Comparison of ENCODE assay signal across 22 cellular contexts in genomic region chr1:41738010-41738409, GRCh38.
DNase-seq lines count a peak whose midpoint lies in the region; ATAC-seq and TF ChIP-seq lines count a peak whose summit lies in the region.
"Had no signal": no experiment of that assay in that cellular context is flagged by ENCODE, and none has a peak within 500 bp of the region (broad histone marks: within the 10 kb centered on the region; RNA-seq: fewer than 3 reads in every experiment).

No MANE protein-coding gene starts in this region.

- no peaks in the 10 kb centered on the region for H4K20me1 ChIP-seq in OCI-LY3 (ENCODE audit: insufficient read depth, low read length)

- H3K27me3 ChIP-seq in OCI-LY3 (ENCODE audit: low read depth, low read length) (no peaks in the 10 kb centered on the region), A673 (replicated peaks; ENCODE audit: insufficient read depth, low read depth, low read length, poor library complexity) (no peaks in the 10 kb centered on the region)
- H3K27me3 ChIP-seq: adrenal gland, colonic mucosa had no signal

- H2AFZ ChIP-seq in OCI-LY3 (ENCODE audit: low read depth, low read length) = no peak overlapping the region
- H2AFZ ChIP-seq: GM23248 had no signal

- peak overlapping the region; percentile 97 for H3K9ac ChIP-seq in OCI-LY3 (ENCODE audit: low read length)
- H3K9ac ChIP-seq: GM23248 had no signal

- ATAC-seq in activated CD8-positive, alpha-beta T cell treated with anti-CD3 and anti-CD28 coated beads for 36 hours = no peak
- ATAC-seq in activated CD8-positive, alpha-beta T cell treated with anti-CD3 and anti-CD28 coated beads, Interleukin-2, amount 10 ng/mL, durations not matched to agents 7 days and 5 days = no peak
- ATAC-seq in memory B cell (ENCODE audit: low read depth) (no peak), GM19324 (IDR thresholded peaks at IDR 0.05; ENCODE audit: low FRiP score, unreplicated experiment) (no peak)
- no peak for ATAC-seq in stimulated activated memory B cell treated with anti-CD40 and anti-IgM and Interleukin-4, amounts not matched to agents 10 μg/mL and 1 μg/mL and 100 μg/mL, for 72 hours
- ATAC-seq: A549; HepG2; naive thymus-derived CD8-positive, alpha-beta T cell; SK-N-SH treated with all-trans-retinoic acid at 6 μM for 48 hours had no signal

- no peak overlapping the region for H3K4me3 ChIP-seq in OCI-LY3 (ENCODE audit: low read length)
- no peak overlapping the region for H3K4me3 ChIP-seq in A673 (ENCODE audit: low read depth, low read length, poor library complexity, severe bottlenecking)
- H3K4me3 ChIP-seq: A549, adrenal gland, colonic mucosa, GM23248 had no signal

- H3K27me3 Mint-ChIP-seq in activated CD8-positive, alpha-beta T cell treated with anti-CD3 and anti-CD28 coated beads for 36 hours = no peaks in the 10 kb centered on the region
- no peaks in the 10 kb centered on the region for H3K27me3 Mint-ChIP-seq in activated CD8-positive, alpha-beta T cell treated with anti-CD3 and anti-CD28 coated beads, Interleukin-2, amount 10 ng/mL, durations not matched to agents 7 days and 5 days (ENCODE audit: low read depth)
- H3K27me3 Mint-ChIP-seq in memory B cell = no peaks in the 10 kb centered on the region
- no peaks in the 10 kb centered on the region for H3K27me3 Mint-ChIP-seq in stimulated activated memory B cell treated with anti-CD40 and anti-IgM and Interleukin-4, amounts not matched to agents 10 μg/mL and 1 μg/mL and 100 μg/mL, for 72 hours
- H3K27me3 Mint-ChIP-seq: naive thymus-derived CD8-positive, alpha-beta T cell had no signal

- peaks cover 99% of the 10 kb centered on the region for H3K4me1 ChIP-seq in OCI-LY3 (ENCODE audit: low read length)
- H3K4me1 ChIP-seq in A673 (ENCODE audit: insufficient read depth, low read length, poor library complexity, severe bottlenecking) = no peaks in the 10 kb centered on the region
- H3K4me1 ChIP-seq: A549, colonic mucosa had no signal

- no peaks in the 10 kb centered on the region for H3K9me3 Mint-ChIP-seq in activated CD8-positive, alpha-beta T cell treated with anti-CD3 and anti-CD28 coated beads for 36 hours
- H3K9me3 Mint-ChIP-seq in activated CD8-positive, alpha-beta T cell treated with anti-CD3 and anti-CD28 coated beads, Interleukin-2, amount 10 ng/mL, durations not matched to agents 7 days and 5 days (ENCODE audit: insufficient read depth) = no peaks in the 10 kb centered on the region
- no peaks in the 10 kb centered on the region for H3K9me3 Mint-ChIP-seq in memory B cell
- no peaks in the 10 kb centered on the region for H3K9me3 Mint-ChIP-seq in stimulated activated memory B cell treated with anti-CD40 and anti-IgM and Interleukin-4, amounts not matched to agents 10 μg/mL and 1 μg/mL and 100 μg/mL, for 72 hours
- H3K9me3 Mint-ChIP-seq: naive thymus-derived CD8-positive, alpha-beta T cell had no signal

- H3K9me3 ChIP-seq in OCI-LY3 (ENCODE audit: insufficient read depth, low read length) = no peaks in the 10 kb centered on the region
- no peaks in the 10 kb centered on the region for H3K9me3 ChIP-seq in A673 (ENCODE audit: low read depth, low read length, poor library complexity, severe bottlenecking)
- H3K9me3 ChIP-seq: A549, adrenal gland, colonic mucosa had no signal

- no peak for DNase-seq in activated CD8-positive, alpha-beta T cell treated with anti-CD3 and anti-CD28 coated beads for 36 hours
- no peak for DNase-seq in activated CD8-positive, alpha-beta T cell treated with anti-CD3 and anti-CD28 coated beads, Interleukin-2, amount 10 ng/mL, durations not matched to agents 7 days and 5 days
- no peak for DNase-seq in memory B cell (ENCODE audit: low spot score in 2 of 2)
- DNase-seq in A673 (ENCODE audit: low spot score) = no peak
- no peak for DNase-seq in NCI-H226
- DNase-seq: activated CD4-positive, CD25-positive, alpha-beta regulatory T cell treated with anti-CD3 and anti-CD28 coated beads, Interleukin-2, amount 50 U/mL, for 72 hours; activated CD8-positive, alpha-beta memory T cell treated with anti-CD3 and anti-CD28 coated beads, Interleukin-2, amount 50 U/mL, for 48 hours; adrenal gland; C1 segment of cervical spinal cord; colonic mucosa; GM23248; naive thymus-derived CD8-positive, alpha-beta T cell; NCI-H1436; NCI-H524; posterior cingulate gyrus; stimulated activated CD4-positive, alpha-beta T cell treated with anti-CD3 and anti-CD28 coated beads, Interleukin-2, amount 100 ng/mL, for 24 hours had no signal

- peak overlapping the region; percentile 21 for H3K4me3 Mint-ChIP-seq in activated CD8-positive, alpha-beta T cell treated with anti-CD3 and anti-CD28 coated beads for 36 hours
- H3K4me3 Mint-ChIP-seq in activated CD8-positive, alpha-beta T cell treated with anti-CD3 and anti-CD28 coated beads, Interleukin-2, amount 10 ng/mL, durations not matched to agents 7 days and 5 days = no peak overlapping the region
- H3K4me3 Mint-ChIP-seq in memory B cell = no peak overlapping the region
- no peak overlapping the region for H3K4me3 Mint-ChIP-seq in stimulated activated memory B cell treated with anti-CD40 and anti-IgM and Interleukin-4, amounts not matched to agents 10 μg/mL and 1 μg/mL and 100 μg/mL, for 72 hours

- H3K4me2 ChIP-seq in OCI-LY3 (ENCODE audit: low read length) = peak overlapping the region; percentile 83
- H3K4me2 ChIP-seq: A549 had no signal

- peak overlapping the region; percentile 95 for H3K27ac Mint-ChIP-seq in activated CD8-positive, alpha-beta T cell treated with anti-CD3 and anti-CD28 coated beads for 36 hours
- H3K27ac Mint-ChIP-seq in activated CD8-positive, alpha-beta T cell treated with anti-CD3 and anti-CD28 coated beads, Interleukin-2, amount 10 ng/mL, durations not matched to agents 7 days and 5 days = no peak overlapping the region
- H3K27ac Mint-ChIP-seq in memory B cell = peak overlapping the region; percentile 42
- H3K27ac Mint-ChIP-seq in stimulated activated memory B cell treated with anti-CD40 and anti-IgM and Interleukin-4, amounts not matched to agents 10 μg/mL and 1 μg/mL and 100 μg/mL, for 72 hours = peak overlapping the region; percentile 40

- H3K36me3 Mint-ChIP-seq in activated CD8-positive, alpha-beta T cell treated with anti-CD3 and anti-CD28 coated beads for 36 hours (ENCODE audit: low read depth) = no peaks in the 10 kb centered on the region
- H3K36me3 Mint-ChIP-seq in activated CD8-positive, alpha-beta T cell treated with anti-CD3 and anti-CD28 coated beads, Interleukin-2, amount 10 ng/mL, durations not matched to agents 7 days and 5 days (ENCODE audit: low read depth) = no peaks in the 10 kb centered on the region
- no peaks in the 10 kb centered on the region for H3K36me3 Mint-ChIP-seq in memory B cell
- no peaks in the 10 kb centered on the region for H3K36me3 Mint-ChIP-seq in stimulated activated memory B cell treated with anti-CD40 and anti-IgM and Interleukin-4, amounts not matched to agents 10 μg/mL and 1 μg/mL and 100 μg/mL, for 72 hours
- H3K36me3 Mint-ChIP-seq: naive thymus-derived CD8-positive, alpha-beta T cell had no signal

- H3K27ac ChIP-seq in OCI-LY3 (ENCODE audit: low read length) (peak overlapping the region; percentile 100), A673 (ENCODE audit: low read depth, low read length, poor library complexity, severe bottlenecking) (no peak overlapping the region)
- H3K27ac ChIP-seq: A549, GM23248 had no signal

- H3K79me2 ChIP-seq in OCI-LY3 (ENCODE audit: low read length) = peaks cover 32% of the 10 kb centered on the region

- intact Hi-C loops in activated CD8-positive, alpha-beta T cell treated with anti-CD3 and anti-CD28 coated beads for 36 hours (cut with micrococcal nuclease) = no loop called here
- intact Hi-C loops in A673 (cut with micrococcal nuclease; ENCODE audit: unreplicated experiment) = no loop called here

- no TSS peak for BruUV-seq in A673 (replicated peaks; lab: Mats Ljungman, UMichigan)

- peaks cover 5% of the 10 kb centered on the region for H3K36me3 ChIP-seq in OCI-LY3 (replicated peaks; ENCODE audit: low read depth, low read length)
- H3K36me3 ChIP-seq in A673 (ENCODE audit: insufficient read depth, low read length, poor library complexity, severe bottlenecking) = no peaks in the 10 kb centered on the region
- H3K36me3 ChIP-seq: adrenal gland, colonic mucosa had no signal

- POLR2A ChIA-PET in activated CD8-positive, alpha-beta T cell treated with anti-CD3 and anti-CD28 coated beads for 36 hours (lab: Charles Lee) = interaction anchor here (1.0 to 3.4 kb wide), 5 partner anchors 10 to 39 kb away, joined by 3 to 23 read pairs (median 3); no protein-coding TSS in a partner anchor
- POLR2A ChIA-PET in activated CD8-positive, alpha-beta T cell treated with anti-CD3 and anti-CD28 coated beads, Interleukin-2, amount 10 ng/mL, durations not matched to agents 7 days and 5 days (lab: Charles Lee) = interaction anchor here (0.6 kb wide), 1 partner anchor 60 kb away, joined by 3 read pairs; no protein-coding TSS in a partner anchor
- POLR2A ChIA-PET in A673 (lab: Charles Lee; ENCODE audit: low non-redundant PET) = no interaction called here

- CTCF ChIA-PET in activated CD8-positive, alpha-beta T cell treated with anti-CD3 and anti-CD28 coated beads for 36 hours (lab: Charles Lee) = interaction anchor here (0.9 to 1.2 kb wide), 3 partner anchors 40 to 72 kb away, joined by 3 read pairs; no protein-coding TSS in a partner anchor
- CTCF ChIA-PET in activated CD8-positive, alpha-beta T cell treated with anti-CD3 and anti-CD28 coated beads, Interleukin-2, amount 10 ng/mL, durations not matched to agents 7 days and 5 days (lab: Charles Lee) = interaction anchor here (1.1 to 2.3 kb wide), 3 partner anchors 10 to 165 kb away, joined by 3 to 10 read pairs (median 3); no protein-coding TSS in a partner anchor
- CTCF ChIA-PET in A673 (lab: Charles Lee) = no interaction called here

- H3K4me1 Mint-ChIP-seq in activated CD8-positive, alpha-beta T cell treated with anti-CD3 and anti-CD28 coated beads for 36 hours (ENCODE audit: low read depth) = peaks cover 81% of the 10 kb centered on the region
- H3K4me1 Mint-ChIP-seq in activated CD8-positive, alpha-beta T cell treated with anti-CD3 and anti-CD28 coated beads, Interleukin-2, amount 10 ng/mL, durations not matched to agents 7 days and 5 days (ENCODE audit: low read depth) = peaks cover 47% of the 10 kb centered on the region
- H3K4me1 Mint-ChIP-seq in memory B cell = peaks cover 46% of the 10 kb centered on the region
- H3K4me1 Mint-ChIP-seq in stimulated activated memory B cell treated with anti-CD40 and anti-IgM and Interleukin-4, amounts not matched to agents 10 μg/mL and 1 μg/mL and 100 μg/mL, for 72 hours = peaks cover 80% of the 10 kb centered on the region

- no peak for TF ChIP-seq CTCF in activated CD8-positive, alpha-beta T cell treated with anti-CD3 and anti-CD28 coated beads for 36 hours (IDR thresholded peaks at IDR 0.05)
- TF ChIP-seq CTCF in OCI-LY3 (IDR thresholded peaks at IDR 0.05; ENCODE audit: low read depth, low read length) = no peak
- TF ChIP-seq CTCF in A673 (conservative IDR thresholded peaks at IDR 0.05; ENCODE audit: low read depth, low read length) = no peak
